In genomic region chrX:103464774-103465117, GRCh38 we compare ENCODE assay signal across 8 cellular contexts. TPM values are rescaled to one million over a fixed set of nuclear protein-coding genes. Genes with fewer than 3 reads are reported as not detected.
DNase-seq lines count a peak whose midpoint lies in the region; ATAC-seq and TF ChIP-seq lines count a peak whose summit lies in the region.

No MANE protein-coding gene starts in this region.

- DNase-seq in DMS53 treated with DMSO at 0.1 percent for 48 hours (lab: John Stamatoyannopoulos, UW; ENCODE audit: unreplicated experiment) (peak; percentile 52), IMR-90 (peak; percentile 72), RWPE1 (ENCODE audit: low spot score) (peak; percentile 42), globus pallidus (ENCODE audit: low spot score) (peak; percentile 78), trophoblast cell (peak; percentile 70 to 92), tibial nerve (ENCODE audit: low spot score in 2 of 2) (peak; percentile 72 to 89)
- DNase-seq in activated effector memory CD4-positive, alpha-beta T cell treated with Interleukin-2 at 50 U/mL for 16 hours, result peak; percentile 65

- no CpG with 5 or more reads among the region's 3 CpGs for WGBS in IMR-90 (ENCODE audit: extremely low coverage in 2 of 2, insufficient read length in 1 of 2), 2 experiments
- WGBS in trophoblast cell (ENCODE audit: extremely low coverage, insufficient coverage, insufficient read length), result no CpG with 5 or more reads among the region's 3 CpGs
- WGBS in tibial nerve, 2 donors, result 0 to 15% methylated on average over 3 of the region's 3 CpGs

- H4K91ac ChIP-seq in IMR-90 (ENCODE audit: insufficient read depth, low read depth, low read length) (no peak overlapping the region), trophoblast cell (ENCODE audit: low read depth, low read length) (no peak overlapping the region)

- H2BK120ac ChIP-seq in IMR-90 (ENCODE audit: low read depth, low read length) (no peak overlapping the region), trophoblast cell (ENCODE audit: insufficient read depth, low read length, poor library complexity) (peak overlapping the region; percentile 17)

- dilution Hi-C loops in IMR-90 (cut with HindIII; ENCODE audit: low sequenced_read_pairs, unreplicated experiment), result no loop called here

- H3K36me3 ChIP-seq in IMR-90 (ENCODE audit: control insufficient read depth, insufficient read depth, low read length) (no peaks in the 10 kb centered on the region), trophoblast cell (ENCODE audit: control insufficient read depth in 1 of 2, insufficient read depth in 2 of 2, low read length in 2 of 2) (no peaks in the 10 kb centered on the region), tibial nerve (no peaks in the 10 kb centered on the region)

- TF ChIP-seq RAD21 in IMR-90 (IDR thresholded peaks at IDR 0.05; ENCODE audit: low read length), result peak; percentile 82

- H3K79me2 ChIP-seq in trophoblast cell (ENCODE audit: control insufficient read depth, insufficient read depth, low read length, poor library complexity), result no peaks in the 10 kb centered on the region

- H3K23ac ChIP-seq in IMR-90 (ENCODE audit: low read depth, low read length) (no peak overlapping the region), trophoblast cell (ENCODE audit: low read length) (no peak overlapping the region)

- H3K4ac ChIP-seq in IMR-90 (ENCODE audit: low read depth, low read length) (no peak overlapping the region), trophoblast cell (ENCODE audit: low read depth, low read length) (no peak overlapping the region)

- H3K9me3 ChIP-seq in IMR-90 (ENCODE audit: control insufficient read depth, insufficient read depth, low read length) (no peaks in the 10 kb centered on the region), trophoblast cell (ENCODE audit: insufficient read depth, low read depth, low read length) (no peaks in the 10 kb centered on the region), tibial nerve (no peaks in the 10 kb centered on the region)

- ATAC-seq in GM21526 (IDR thresholded peaks at IDR 0.05; ENCODE audit: low FRiP score, unreplicated experiment) (peak; percentile 94), IMR-90 (ENCODE audit: low read depth) (peak; percentile 94)

- H4K5ac ChIP-seq in IMR-90 (ENCODE audit: low read depth, low read length), result no peak overlapping the region

- H3K4me1 ChIP-seq in IMR-90 (ENCODE audit: control insufficient read depth, insufficient read depth, low read length), result peaks cover 5% of the 10 kb centered on the region; the same call in 1 of the 2 replicates
- H3K4me1 ChIP-seq in trophoblast cell (ENCODE audit: control insufficient read depth in 1 of 2, insufficient read depth in 2 of 2, low read length in 2 of 2), result no peaks in the 10 kb centered on the region
- H3K4me1 ChIP-seq in tibial nerve, result no peaks in the 10 kb centered on the region

- H2AFZ ChIP-seq in IMR-90 (replicated peaks; ENCODE audit: low read length, poor library complexity), result peak overlapping the region; percentile 61
- H2AFZ ChIP-seq in trophoblast cell (ENCODE audit: insufficient read depth, low read length, poor library complexity), result no peak overlapping the region

- no peak overlapping the region for H4K12ac ChIP-seq in trophoblast cell (ENCODE audit: low read depth, low read length)

- TF ChIP-seq POLR2A in IMR-90 (IDR thresholded peaks at IDR 0.05; ENCODE audit: low read depth, low read length) (no peak), tibial nerve (IDR thresholded peaks at IDR 0.05) (no peak)

- no peak overlapping the region for H2BK15ac ChIP-seq in IMR-90 (ENCODE audit: low read depth, low read length)

- no peak overlapping the region for H3K4me3 ChIP-seq in IMR-90 (ENCODE audit: insufficient read depth, low read depth, low read length)
- H3K4me3 ChIP-seq in trophoblast cell (ENCODE audit: low read depth, low read length), result no peak overlapping the region
- H3K4me3 ChIP-seq in tibial nerve, result peak overlapping the region in 2 of 4 donors; percentile 15 to 41

- H3K18ac ChIP-seq in IMR-90 (ENCODE audit: low read depth, low read length) (no peak overlapping the region), trophoblast cell (ENCODE audit: low read length) (no peak overlapping the region)

- H3K27me3 ChIP-seq in IMR-90 (ENCODE audit: control insufficient read depth, insufficient read depth, low read length) (peaks cover 2% of the 10 kb centered on the region; the same call in 1 of the 2 replicates), trophoblast cell (ENCODE audit: insufficient read depth, low read length) (no peaks in the 10 kb centered on the region), tibial nerve (peaks cover 0 to 19% of the 10 kb centered on the region in 2 donors)

- H3K9ac ChIP-seq in IMR-90 (ENCODE audit: low read depth, low read length) (no peak overlapping the region), trophoblast cell (ENCODE audit: low read length) (no peak overlapping the region)

- H4K20me1 ChIP-seq in IMR-90 (ENCODE audit: insufficient read depth, low read length), result no peaks in the 10 kb centered on the region

- no peaks in the 10 kb centered on the region; the same call in 1 of the 2 replicates for H3K9me1 ChIP-seq in IMR-90 (ENCODE audit: insufficient read depth, low read length)

- peak overlapping the region; percentile 47 for H2AK5ac ChIP-seq in IMR-90 (ENCODE audit: low read depth, low read length)
- no peak overlapping the region for H2AK5ac ChIP-seq in trophoblast cell (ENCODE audit: low read length)

- H3K56ac ChIP-seq in IMR-90 (ENCODE audit: extremely low read depth, insufficient read depth, low read length), result no peak overlapping the region

- no peak for TF ChIP-seq EP300 in tibial nerve (IDR thresholded peaks at IDR 0.05)

- TF ChIP-seq CTCF in IMR-90 (conservative IDR thresholded peaks at IDR 0.05; ENCODE audit: low read depth, low read length), result peak; percentile 79
- peak; percentile 75 for TF ChIP-seq CTCF in RWPE1 (conservative IDR thresholded peaks at IDR 0.05; ENCODE audit: low read depth)
- peak; percentile 55 to 77 (median 70) for TF ChIP-seq CTCF in tibial nerve (IDR thresholded peaks at IDR 0.05)

- no peak overlapping the region for H2AK9ac ChIP-seq in IMR-90 (replicated peaks; ENCODE audit: low read depth, low read length, poor library complexity)

- intact Hi-C loops in IMR-90 (cut with micrococcal nuclease), result loop anchor here (1.0 to 5.0 kb wide), 5 partner anchors 87 to 253 kb away; partner anchors contain the start of gene TCEAL9

- BruUV-seq in IMR-90 (replicated peaks; lab: Mats Ljungman, UMichigan), result no TSS peak

- CTCF ChIA-PET in IMR-90 (lab: Yijun Ruan, JAX) (interaction anchor here (0.6 to 1.2 kb wide), 4 partner anchors 67 to 124 kb away, joined by 3 to 4 read pairs (median 3); no protein-coding TSS in a partner anchor), RWPE1 (lab: Yijun Ruan, JAX) (interaction anchor here (0.6 to 2.1 kb wide), 4 partner anchors 8 to 127 kb away, joined by 3 to 15 read pairs (median 4); no protein-coding TSS in a partner anchor)

- no peaks in the 10 kb centered on the region for H3K79me1 ChIP-seq in IMR-90 (ENCODE audit: low read depth in 1 of 2, low read length in 2 of 2)
- H3K79me1 ChIP-seq in trophoblast cell (ENCODE audit: low read length), result no peaks in the 10 kb centered on the region

- no peak overlapping the region for H2BK20ac ChIP-seq in IMR-90 (ENCODE audit: low read depth, low read length)

- no peak overlapping the region for H2BK12ac ChIP-seq in trophoblast cell (ENCODE audit: low read length)

- in situ Hi-C loops in IMR-90 (cut with MboI; ENCODE audit: low sequenced_read_pairs), result loop anchor here (5.0 to 10.0 kb wide), 2 partner anchors 117 to 250 kb away; partner anchors contain the start of gene BEX4

- H3K4me2 ChIP-seq in IMR-90 (ENCODE audit: low read depth, low read length), result no peak overlapping the region
- no peak overlapping the region for H3K4me2 ChIP-seq in trophoblast cell (ENCODE audit: low read length)

- POLR2A ChIA-PET in IMR-90 (lab: Charles Lee; ENCODE audit: unreplicated experiment) (no interaction called here), RWPE1 (lab: Yijun Ruan, JAX; ENCODE audit: low non-redundant PET) (no interaction called here)

- H3K27ac ChIP-seq in IMR-90 (ENCODE audit: insufficient read depth, low read length) (no peak overlapping the region), RWPE1 (no peak overlapping the region), trophoblast cell (ENCODE audit: low read depth, low read length) (no peak overlapping the region), tibial nerve (no peak overlapping the region)

- H2BK5ac ChIP-seq in IMR-90 (ENCODE audit: low read depth, low read length, poor library complexity, severe bottlenecking) (no peak overlapping the region), trophoblast cell (ENCODE audit: low read depth, low read length, poor library complexity) (no peak overlapping the region)

- peak overlapping the region in 1 of 2 experiments; percentile 42; a peak in 1 of 4 replicates for H4K8ac ChIP-seq in IMR-90 (ENCODE audit: low read depth in 2 of 2, low read length in 2 of 2)
- H4K8ac ChIP-seq in trophoblast cell (ENCODE audit: low read depth, low read length), result no peak overlapping the region

- H3K14ac ChIP-seq in IMR-90 (replicated peaks; ENCODE audit: low read depth, low read length), result no peak overlapping the region
- H3K14ac ChIP-seq in trophoblast cell (ENCODE audit: low read length), result no peak overlapping the region

TF ChIP-seq in IMR-90, 13 proteins besides CTCF, POLR2A, EP300 and RAD21 (continues in another document):
- TF ChIP-seq, protein P1, sequence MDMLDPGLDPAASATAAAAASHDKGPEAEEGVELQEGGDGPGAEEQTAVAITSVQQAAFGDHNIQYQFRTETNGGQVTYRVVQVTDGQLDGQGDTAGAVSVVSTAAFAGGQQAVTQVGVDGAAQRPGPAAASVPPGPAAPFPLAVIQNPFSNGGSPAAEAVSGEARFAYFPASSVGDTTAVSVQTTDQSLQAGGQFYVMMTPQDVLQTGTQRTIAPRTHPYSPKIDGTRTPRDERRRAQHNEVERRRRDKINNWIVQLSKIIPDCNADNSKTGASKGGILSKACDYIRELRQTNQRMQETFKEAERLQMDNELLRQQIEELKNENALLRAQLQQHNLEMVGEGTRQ (IDR thresholded peaks at IDR 0.05; ENCODE audit: low read depth, low read length), result no peak
- TF ChIP-seq ELK1 (IDR thresholded peaks at IDR 0.05; ENCODE audit: borderline replicate concordance, low read depth, low read length) (no peak), SMC3 (IDR thresholded peaks at IDR 0.05; ENCODE audit: low read depth, low read length) (peak; percentile 79)

RNA-seq across cellular contexts. Expression of gene RAB40A, which starts 54.5 kb away (rescaled TPM):
- total RNA-seq in IMR-90 (2012; rRNA removed) (under 0.01 TPM in 2 replicates), tibial nerve (1 to 10 TPM in 3 of 4 donors, under 1 TPM in 1; 0.39 to 8.7 (median 3.4) TPM)
- 0.16 and 0.26 TPM in 2 replicates for polyA plus RNA-seq in IMR-90 (2012; rRNA removed)
- polyA plus RNA-seq in IMR-90 (2012; cell fraction: cytosol; rRNA removed), result 0.05 TPM in 1 of 2 replicates, not detected in the other
- 1.5 and 1.9 TPM in 2 replicates for polyA plus RNA-seq in IMR-90 (2012; cell fraction: nucleus; rRNA removed; ENCODE audit: low replicate concordance)
- 0.03 and 0.07 TPM in 2 replicates for polyA plus RNA-seq in trophoblast cell (2013)
